Comparison of ENCODE assay signal across 7 cellular contexts in the genomic region with DNA sequence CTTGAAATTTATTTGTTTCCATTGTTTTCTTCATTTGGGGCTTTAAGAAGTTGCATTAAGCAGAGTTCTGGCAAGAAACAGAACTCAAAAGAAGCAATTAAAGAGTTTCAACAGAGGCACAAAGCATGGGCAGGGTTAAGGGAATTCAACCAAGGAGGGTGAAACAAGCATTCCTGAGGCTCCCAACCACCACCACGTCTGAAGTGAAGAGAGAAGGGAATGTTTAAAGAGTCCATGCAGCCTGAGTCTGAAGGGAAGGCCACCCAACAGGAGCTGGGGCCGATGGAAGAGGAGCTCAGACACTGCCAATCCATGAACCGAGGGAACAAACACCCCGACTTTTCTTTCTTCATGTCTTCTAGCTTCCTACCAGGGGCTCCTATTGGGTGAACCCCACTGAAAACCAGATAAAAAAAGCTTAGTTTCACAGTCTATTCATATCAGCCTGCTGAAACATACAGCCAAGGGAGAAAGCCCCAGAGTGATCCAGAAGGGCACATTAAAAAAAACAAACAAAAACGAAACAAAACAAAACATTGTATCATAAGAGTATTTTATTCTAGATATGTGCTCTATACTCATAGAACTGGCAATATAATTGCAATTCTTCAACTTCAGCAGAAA.
DNase-seq lines count a peak whose midpoint lies in the region; ATAC-seq and TF ChIP-seq lines count a peak whose summit lies in the region.
"Not testable (repeated sequence)": the region's sequence is repeated elsewhere in the genome, so short reads cannot be mapped to it uniquely, and the experiment has no call there.

No MANE protein-coding gene starts in this region.

- H3K27ac Mint-ChIP-seq in WTC11, result not testable (repeated sequence)

- H3K27me3 Mint-ChIP-seq in WTC11 (ENCODE audit: low read depth), result not testable (repeated sequence)

- CTCF ChIA-PET in WTC11 (lab: Charles Lee), result not testable (repeated sequence)

- POLR2A ChIA-PET in WTC11 (lab: Charles Lee), result not testable (repeated sequence)

- ATAC-seq in GM18502 (IDR thresholded peaks at IDR 0.05; ENCODE audit: poor library complexity, unreplicated experiment) (peak; percentile 67), GM21723 (IDR thresholded peaks at IDR 0.05; ENCODE audit: unreplicated experiment) (peak; percentile 49), HG02798 (IDR thresholded peaks at IDR 0.05; ENCODE audit: poor library complexity, unreplicated experiment) (peak; percentile 58), HG03432 (IDR thresholded peaks at IDR 0.05; ENCODE audit: unreplicated experiment) (peak; percentile 58), WTC11 (peak; percentile 52), left lung (peak; percentile 58), upper lobe of right lung (peak; percentile 59)

- not testable (repeated sequence) for H3K9me3 ChIP-seq in left lung, upper lobe of right lung

- not testable (repeated sequence) for DNase-seq in WTC11 (ENCODE audit: low spot score); left lung; upper lobe of right lung

- not testable (repeated sequence) for H3K36me3 ChIP-seq in left lung, upper lobe of right lung

- not testable (repeated sequence) for TF ChIP-seq CTCF in WTC11 (IDR thresholded peaks at IDR 0.05); left lung (IDR thresholded peaks at IDR 0.05); upper lobe of right lung (IDR thresholded peaks at IDR 0.05)

- intact Hi-C loops in left lung (cut with DNase I); upper lobe of right lung (cut with DNase I): not testable (repeated sequence)

- H3K4me3 Mint-ChIP-seq in WTC11, result not testable (repeated sequence)

- H3K4me3 ChIP-seq in left lung, upper lobe of right lung: not testable (repeated sequence)

- H3K27ac ChIP-seq in left lung, upper lobe of right lung: not testable (repeated sequence)

- H3K27me3 ChIP-seq in left lung, upper lobe of right lung: not testable (repeated sequence)

- H3K4me1 Mint-ChIP-seq in WTC11, result not testable (repeated sequence)

- H3K9me3 Mint-ChIP-seq in WTC11, result not testable (repeated sequence)

- not testable (repeated sequence) for H3K36me3 Mint-ChIP-seq in WTC11

- H3K4me1 ChIP-seq in left lung, upper lobe of right lung: not testable (repeated sequence)
